In the genomic region with DNA sequence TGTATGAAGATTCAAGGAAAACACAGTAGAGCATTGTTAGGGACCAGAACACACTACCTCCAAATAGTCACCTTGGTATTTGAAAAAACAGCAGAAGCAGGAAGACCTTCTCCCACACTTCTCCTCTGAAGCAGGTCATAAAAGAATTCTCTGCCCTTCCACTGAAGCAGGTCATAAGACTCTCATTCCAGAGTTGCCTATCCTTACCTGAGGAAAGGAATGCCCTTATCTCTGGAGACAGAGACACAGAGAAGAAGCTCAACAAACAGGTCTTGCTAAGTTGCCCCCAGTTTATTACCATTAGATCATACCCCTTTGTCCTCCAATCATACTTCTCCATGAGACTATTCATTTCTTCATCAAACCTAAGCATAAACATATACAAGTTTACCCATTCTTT, we compare ENCODE assay signal across 28 cellular contexts.
"Had no signal": no experiment of that assay in that cellular context is flagged by ENCODE, and none has a peak within 500 bp of the region (broad histone marks: within the 10 kb centered on the region; RNA-seq: fewer than 3 reads in every experiment).

No MANE protein-coding gene starts in this region.

- DNase-seq: activated CD4-positive, alpha-beta memory T cell treated with anti-CD3 and anti-CD28 coated beads, Interleukin-2, amount 10 ng/mL, durations not matched to agents 7 days and 5 days; activated CD4-positive, alpha-beta T cell treated with anti-CD3 and anti-CD28 coated beads, Interleukin-2, amount 10 ng/mL, durations not matched to agents 7 days and 5 days; activated CD4-positive, CD25-positive, alpha-beta regulatory T cell treated with anti-CD3 and anti-CD28 coated beads, Interleukin-2, amount 50 U/mL, for 72 hours; activated gamma-delta T cell treated with Interleukin-2 at 50 U/mL for 16 hours; activated naive CD4-positive, alpha-beta T cell treated with anti-CD3 and anti-CD28 coated beads, Interleukin-2, amount 50 U/mL, for 16 hours; activated T-cell treated with anti-CD3 and anti-CD28 coated beads, Interleukin-2, amount 50 U/mL, for 4 hours; amygdala; dermis blood vessel endothelial cell; effector memory CD4-positive, alpha-beta T cell; gastrocnemius medialis; glutamatergic neuron; immature natural killer cell; ovary; right lobe of liver; stimulated activated CD4-positive, alpha-beta T cell treated with anti-CD3 and anti-CD28 coated beads, Interleukin-12 subunit alpha, Interleukin-12 subunit beta, amount 100 ng/mL, for 4 hours; stimulated activated CD4-positive, alpha-beta T cell treated with anti-CD3 and anti-CD28 coated beads, Interleukin-4, amount 100 ng/mL, for 1 hour; stimulated activated naive CD8-positive, alpha-beta T cell treated with anti-CD3 and anti-CD28 coated beads, Interleukin-15, Interleukin-2, amounts not matched to agents 100 U/mL and 50 U/mL, for 24 hours; T-helper 17 cell; T1000; uterus had no signal

- H3K27me3 Mint-ChIP-seq: activated CD4-positive, alpha-beta memory T cell treated with anti-CD3 and anti-CD28 coated beads, Interleukin-2, amount 10 ng/mL, durations not matched to agents 7 days and 5 days; activated CD4-positive, alpha-beta T cell treated with anti-CD3 and anti-CD28 coated beads, Interleukin-2, amount 10 ng/mL, durations not matched to agents 7 days and 5 days; activated T-helper 17 cell treated with anti-CD3 and anti-CD28 coated beads, Interleukin-2, amount 50 U/mL, for 72 hours; central memory CD8-positive, alpha-beta T cell; progenitor cell of endocrine pancreas; T-helper 17 cell; type B pancreatic cell had no signal

- H3K9me3 ChIP-seq: gastrocnemius medialis, ovary, right lobe of liver, thoracic aorta, uterus had no signal

- H3K4me3 ChIP-seq: gastrocnemius medialis, lung, ovary, right lobe of liver, thoracic aorta, uterus had no signal

- H3K4me1 Mint-ChIP-seq: activated CD4-positive, alpha-beta memory T cell treated with anti-CD3 and anti-CD28 coated beads, Interleukin-2, amount 10 ng/mL, durations not matched to agents 7 days and 5 days; activated CD4-positive, alpha-beta T cell treated with anti-CD3 and anti-CD28 coated beads, Interleukin-2, amount 10 ng/mL, durations not matched to agents 7 days and 5 days; activated T-helper 17 cell treated with anti-CD3 and anti-CD28 coated beads, Interleukin-2, amount 50 U/mL, for 72 hours; nephron had no signal

- H3K36me3 ChIP-seq: gastrocnemius medialis, ovary, uterus had no signal

- H3K27ac ChIP-seq: gastrocnemius medialis, ovary, right lobe of liver, thoracic aorta, uterus had no signal

- ATAC-seq: activated T-cell treated with anti-CD3 and anti-CD28 coated beads, Interleukin-2, amount 50 U/mL, for 4 hours; gastrocnemius medialis; left lobe of liver; right lobe of liver; stimulated activated naive CD8-positive, alpha-beta T cell treated with anti-CD3 and anti-CD28 coated beads, Interleukin-15, Interleukin-2, amounts not matched to agents 100 U/mL and 50 U/mL, for 24 hours; T-helper 17 cell had no signal

- H3K27ac Mint-ChIP-seq: activated CD4-positive, alpha-beta memory T cell treated with anti-CD3 and anti-CD28 coated beads, Interleukin-2, amount 10 ng/mL, durations not matched to agents 7 days and 5 days; activated CD4-positive, alpha-beta T cell treated with anti-CD3 and anti-CD28 coated beads, Interleukin-2, amount 10 ng/mL, durations not matched to agents 7 days and 5 days; activated T-helper 17 cell treated with anti-CD3 and anti-CD28 coated beads, Interleukin-2, amount 50 U/mL, for 72 hours; immature natural killer cell; nephron; progenitor cell of endocrine pancreas; T-helper 17 cell; type B pancreatic cell had no signal

- H3K4me1 ChIP-seq: gastrocnemius medialis, right lobe of liver, uterus had no signal

- H3K4me3 Mint-ChIP-seq: activated CD4-positive, alpha-beta memory T cell treated with anti-CD3 and anti-CD28 coated beads, Interleukin-2, amount 10 ng/mL, durations not matched to agents 7 days and 5 days; activated CD4-positive, alpha-beta T cell treated with anti-CD3 and anti-CD28 coated beads, Interleukin-2, amount 10 ng/mL, durations not matched to agents 7 days and 5 days; activated T-cell treated with anti-CD3 and anti-CD28 coated beads, Interleukin-2, amount 50 U/mL, for 4 hours; activated T-helper 17 cell treated with anti-CD3 and anti-CD28 coated beads, Interleukin-2, amount 50 U/mL, for 72 hours; central memory CD8-positive, alpha-beta T cell; immature natural killer cell; nephron; T-helper 17 cell; type B pancreatic cell had no signal

- H3K27me3 ChIP-seq: gastrocnemius medialis, ovary, right lobe of liver, uterus had no signal

- H3K9me3 Mint-ChIP-seq: activated CD4-positive, alpha-beta memory T cell treated with anti-CD3 and anti-CD28 coated beads, Interleukin-2, amount 10 ng/mL, durations not matched to agents 7 days and 5 days; activated CD4-positive, alpha-beta T cell treated with anti-CD3 and anti-CD28 coated beads, Interleukin-2, amount 10 ng/mL, durations not matched to agents 7 days and 5 days; activated T-cell treated with anti-CD3 and anti-CD28 coated beads, Interleukin-2, amount 50 U/mL, for 4 hours; activated T-helper 17 cell treated with anti-CD3 and anti-CD28 coated beads, Interleukin-2, amount 50 U/mL, for 72 hours; central memory CD8-positive, alpha-beta T cell; immature natural killer cell; nephron; type B pancreatic cell had no signal
